10 cellular contexts compared by ENCODE assay signal in the genomic region with DNA sequence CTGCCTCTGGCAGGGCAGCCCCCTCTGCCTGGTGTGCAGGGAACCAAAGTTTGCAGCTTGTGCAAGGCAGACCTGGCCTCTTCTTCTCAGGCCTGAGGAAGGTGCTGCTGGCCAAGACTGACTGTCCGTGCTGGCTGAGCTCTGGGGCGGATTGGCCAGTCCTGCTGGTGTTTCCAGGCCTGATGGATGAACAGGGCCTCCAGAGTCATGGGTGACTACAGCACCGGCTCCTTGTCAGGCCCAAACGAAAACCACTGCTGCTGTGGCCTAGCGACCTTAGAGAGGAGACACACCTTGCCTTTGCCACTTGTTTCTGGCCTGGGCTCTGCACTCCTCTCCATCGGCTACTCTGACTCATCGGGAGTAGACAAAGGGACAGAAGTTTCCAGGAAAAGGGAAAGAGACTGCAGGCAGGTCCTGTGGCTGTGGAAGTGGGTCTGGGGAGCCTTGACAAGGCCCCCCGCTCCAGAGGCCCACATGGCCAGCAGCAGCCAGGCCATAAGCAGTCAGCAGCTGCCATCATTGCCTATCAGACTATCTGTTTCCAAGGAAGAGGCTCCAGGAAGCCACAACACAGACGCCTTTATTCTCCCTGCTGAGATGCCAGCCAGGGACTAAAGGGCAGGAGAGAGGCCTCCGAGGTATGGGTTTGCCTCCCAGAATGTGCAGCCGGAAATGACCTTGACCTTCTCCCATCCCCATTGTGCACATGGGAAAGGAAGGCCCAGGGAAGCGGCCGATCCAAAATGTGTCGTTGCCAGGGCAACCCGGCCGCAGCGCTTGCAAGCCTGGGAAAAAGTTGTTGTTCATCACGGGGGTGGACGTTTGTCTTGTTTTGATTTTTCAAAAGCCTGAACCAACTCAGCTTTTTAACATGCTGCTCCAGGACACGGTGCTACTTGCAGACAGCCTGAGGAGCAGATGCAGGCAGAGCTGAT.
DNase-seq lines count a peak whose midpoint lies in the region; ATAC-seq and TF ChIP-seq lines count a peak whose summit lies in the region.
"Had no signal": no experiment of that assay in that cellular context is flagged by ENCODE, and none has a peak within 500 bp of the region (broad histone marks: within the 10 kb centered on the region; RNA-seq: fewer than 3 reads in every experiment).

No MANE protein-coding gene starts in this region.

- peaks cover 18% of the 10 kb centered on the region; the same call in 1 of the 2 replicates for H3K4me1 Mint-ChIP-seq in WTC11
- H3K4me1 Mint-ChIP-seq in nephron progenitor cell: peaks cover 44% of the 10 kb centered on the region
- no peaks in the 10 kb centered on the region for H3K4me1 Mint-ChIP-seq in activated naive CD4-positive, alpha-beta T cell treated with anti-CD3 and anti-CD28 coated beads for 36 hours (ENCODE audit: low read depth)

- H3K4me3 ChIP-seq in fibroblast of mammary gland (ENCODE audit: control insufficient read depth, low read depth, low read length) (no peak overlapping the region), upper lobe of right lung (no peak overlapping the region)
- H3K4me3 ChIP-seq: mucosa of descending colon had no signal

- no peak for ATAC-seq in WTC11
- ATAC-seq in upper lobe of right lung: no peak
- ATAC-seq in HG03432 (IDR thresholded peaks at IDR 0.05; ENCODE audit: unreplicated experiment): no peak
- ATAC-seq in GM21717 (IDR thresholded peaks at IDR 0.05; ENCODE audit: unreplicated experiment): no peak
- ATAC-seq: activated naive CD8-positive, alpha-beta T cell treated with anti-CD3 and anti-CD28 coated beads, Interleukin-2, amount 50 U/mL, for 24 hours; mucosa of descending colon had no signal

- no peak for DNase-seq in WTC11 (ENCODE audit: low spot score)
- DNase-seq in fibroblast of mammary gland (ENCODE audit: low read depth): peak; percentile 95
- peak; percentile 36 for DNase-seq in nephron progenitor cell
- no peak for DNase-seq in upper lobe of right lung
- no peak for DNase-seq in NCI-H1417 treated with DMSO at 0.1 percent for 48 hours (lab: John Stamatoyannopoulos, UW)
- DNase-seq in activated naive CD4-positive, alpha-beta T cell treated with anti-CD3 and anti-CD28 coated beads for 36 hours: no peak
- DNase-seq: activated naive CD8-positive, alpha-beta T cell treated with anti-CD3 and anti-CD28 coated beads, Interleukin-2, amount 50 U/mL, for 24 hours had no signal

- H3K9me3 Mint-ChIP-seq in WTC11 (peaks cover 7% of the 10 kb centered on the region), nephron progenitor cell (peaks cover 7% of the 10 kb centered on the region)
- H3K9me3 Mint-ChIP-seq in activated naive CD4-positive, alpha-beta T cell treated with anti-CD3 and anti-CD28 coated beads for 36 hours: peaks cover 2% of the 10 kb centered on the region
- H3K9me3 Mint-ChIP-seq: activated naive CD8-positive, alpha-beta T cell treated with anti-CD3 and anti-CD28 coated beads, Interleukin-2, amount 50 U/mL, for 24 hours had no signal

- no peaks in the 10 kb centered on the region for H3K27me3 ChIP-seq in upper lobe of right lung

- peaks cover 40% of the 10 kb centered on the region for H3K4me1 ChIP-seq in upper lobe of right lung

- intact Hi-C loops in upper lobe of right lung (cut with DNase I): no loop called here
- intact Hi-C loops in activated naive CD4-positive, alpha-beta T cell treated with anti-CD3 and anti-CD28 coated beads for 36 hours (cut with micrococcal nuclease): no loop called here

- CTCF ChIA-PET in WTC11 (lab: Charles Lee): interaction anchor here (0.9 to 2.1 kb wide), 5 partner anchors 10 to 83 kb away, joined by 3 to 6 read pairs (median 3); no protein-coding TSS in a partner anchor
- CTCF ChIA-PET in activated naive CD4-positive, alpha-beta T cell treated with anti-CD3 and anti-CD28 coated beads for 36 hours (lab: Charles Lee): interaction anchor here (1.0 to 8.2 kb wide), 2 partner anchors 76 to 165 kb away, joined by 4 to 89 read pairs; no protein-coding TSS in a partner anchor

- H3K4me3 Mint-ChIP-seq in WTC11 (no peak overlapping the region), nephron progenitor cell (no peak overlapping the region)
- no peak overlapping the region for H3K4me3 Mint-ChIP-seq in activated naive CD4-positive, alpha-beta T cell treated with anti-CD3 and anti-CD28 coated beads for 36 hours
- H3K4me3 Mint-ChIP-seq: activated naive CD8-positive, alpha-beta T cell treated with anti-CD3 and anti-CD28 coated beads, Interleukin-2, amount 50 U/mL, for 24 hours had no signal

- H3K27ac Mint-ChIP-seq in WTC11 (no peak overlapping the region), nephron progenitor cell (no peak overlapping the region)
- H3K27ac Mint-ChIP-seq in activated naive CD4-positive, alpha-beta T cell treated with anti-CD3 and anti-CD28 coated beads for 36 hours: no peak overlapping the region
- H3K27ac Mint-ChIP-seq: activated naive CD8-positive, alpha-beta T cell treated with anti-CD3 and anti-CD28 coated beads, Interleukin-2, amount 50 U/mL, for 24 hours had no signal

- H3K27me3 Mint-ChIP-seq in WTC11 (ENCODE audit: low read depth) (no peaks in the 10 kb centered on the region), nephron progenitor cell (ENCODE audit: low read depth, poor library complexity) (peaks cover 14% of the 10 kb centered on the region)
- H3K27me3 Mint-ChIP-seq in activated naive CD4-positive, alpha-beta T cell treated with anti-CD3 and anti-CD28 coated beads for 36 hours (ENCODE audit: low read depth): no peaks in the 10 kb centered on the region

- POLR2A ChIA-PET in WTC11 (lab: Charles Lee): interaction anchor here (1.6 kb wide), 1 partner anchor 23 kb away, joined by 3 read pairs; no protein-coding TSS in a partner anchor

- peak overlapping the region; percentile 79 for H3K27ac ChIP-seq in upper lobe of right lung

- no peaks in the 10 kb centered on the region for H3K36me3 Mint-ChIP-seq in WTC11
- H3K36me3 Mint-ChIP-seq in nephron progenitor cell (ENCODE audit: low read depth): no peaks in the 10 kb centered on the region
- H3K36me3 Mint-ChIP-seq in activated naive CD4-positive, alpha-beta T cell treated with anti-CD3 and anti-CD28 coated beads for 36 hours (ENCODE audit: low read depth): no peaks in the 10 kb centered on the region

- no peak for TF ChIP-seq CTCF in WTC11 (IDR thresholded peaks at IDR 0.05)
- TF ChIP-seq CTCF in fibroblast of mammary gland (conservative IDR thresholded peaks at IDR 0.05; ENCODE audit: control insufficient read depth, insufficient read depth, low read depth, low read length): no peak
- no peak for TF ChIP-seq CTCF in nephron progenitor cell (IDR thresholded peaks at IDR 0.05)
- no peak for TF ChIP-seq CTCF in upper lobe of right lung (IDR thresholded peaks at IDR 0.05)

- H3K9me3 ChIP-seq in upper lobe of right lung: no peaks in the 10 kb centered on the region
- H3K9me3 ChIP-seq: mucosa of descending colon had no signal

- H3K36me3 ChIP-seq in upper lobe of right lung: no peaks in the 10 kb centered on the region

TF ChIP-seq in WTC11, 78 proteins besides CTCF, POLR2A, EP300 and RAD21:
- TF ChIP-seq, protein P1, sequence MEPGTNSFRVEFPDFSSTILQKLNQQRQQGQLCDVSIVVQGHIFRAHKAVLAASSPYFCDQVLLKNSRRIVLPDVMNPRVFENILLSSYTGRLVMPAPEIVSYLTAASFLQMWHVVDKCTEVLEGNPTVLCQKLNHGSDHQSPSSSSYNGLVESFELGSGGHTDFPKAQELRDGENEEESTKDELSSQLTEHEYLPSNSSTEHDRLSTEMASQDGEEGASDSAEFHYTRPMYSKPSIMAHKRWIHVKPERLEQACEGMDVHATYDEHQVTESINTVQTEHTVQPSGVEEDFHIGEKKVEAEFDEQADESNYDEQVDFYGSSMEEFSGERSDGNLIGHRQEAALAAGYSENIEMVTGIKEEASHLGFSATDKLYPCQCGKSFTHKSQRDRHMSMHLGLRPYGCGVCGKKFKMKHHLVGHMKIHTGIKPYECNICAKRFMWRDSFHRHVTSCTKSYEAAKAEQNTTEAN (CRISPR knock-in tag; IDR thresholded peaks at IDR 0.05): no peak
- TF ChIP-seq OVOL2 (CRISPR knock-in tag; IDR thresholded peaks at IDR 0.05; ENCODE audit: borderline replicate concordance) (no peak), GABPB1 (CRISPR knock-in tag; IDR thresholded peaks at IDR 0.05) (0 out of 2 replicates have a peak, but pooled peaks have one; percentile 40), MXD4 (CRISPR knock-in tag; IDR thresholded peaks at IDR 0.05; ENCODE audit: borderline replicate concordance) (no peak), ZNF263 (CRISPR knock-in tag; IDR thresholded peaks at IDR 0.05; ENCODE audit: low read depth) (no peak)

Comparison
In these comparisons a context has a peak if more than half of its experiments do, and no peak if none do; other contexts are left out.
1. DNase-seq: peak in fibroblast of mammary gland (single experiment) and nephron progenitor cell (single experiment); none in WTC11 (single experiment), upper lobe of right lung (single experiment), NCI-H1417 treated with DMSO at 0.1 percent for 48 hours (single experiment) and activated naive CD4-positive, alpha-beta T cell treated with anti-CD3 and anti-CD28 coated beads for 36 hours (single experiment).